ENCODE assay signal across 8 cellular contexts in the genomic region with DNA sequence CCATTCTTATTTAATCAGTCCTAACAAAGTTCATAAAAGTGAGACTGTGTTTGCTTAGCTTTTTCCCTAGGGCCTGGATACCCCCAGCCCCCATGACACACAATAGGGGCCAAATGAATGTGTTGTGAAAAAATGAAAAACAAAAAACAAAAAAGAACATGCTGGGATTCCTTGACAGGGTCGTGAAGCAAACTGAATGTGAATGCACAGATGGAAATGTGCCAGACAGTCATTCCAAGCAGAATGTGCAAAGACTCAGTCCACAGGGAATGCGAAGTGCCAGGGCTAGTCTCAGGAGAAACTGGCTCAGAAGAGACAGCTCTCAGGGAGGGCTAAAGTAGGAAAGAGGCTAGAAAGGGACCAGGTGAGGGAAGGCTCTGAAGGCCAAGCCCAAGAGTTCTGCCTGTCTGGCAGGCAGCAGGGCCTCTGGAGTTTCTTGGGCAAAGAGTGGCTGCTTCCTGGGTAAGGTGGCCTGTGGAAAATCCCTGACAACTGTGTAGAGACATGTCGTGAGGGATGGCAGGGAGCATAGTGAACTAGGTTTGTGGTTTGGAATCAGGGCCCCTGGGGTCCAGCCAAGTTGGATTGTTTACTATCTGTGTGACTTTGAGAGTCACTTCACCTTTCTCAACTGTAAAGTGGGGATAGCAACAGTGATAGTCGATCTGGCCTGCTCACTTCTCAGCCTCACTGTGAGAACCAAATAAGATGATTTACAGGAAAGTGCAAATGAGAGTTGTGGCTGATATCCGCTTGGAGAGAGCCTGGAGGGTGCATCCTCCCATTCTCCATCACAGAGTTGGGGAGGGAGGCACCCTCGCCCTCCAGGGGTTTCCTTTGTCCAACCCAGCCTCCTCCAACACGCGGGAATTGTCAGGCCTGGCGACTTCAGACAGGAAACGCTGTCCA. TPM values are rescaled to one million over a fixed set of nuclear protein-coding genes. Genes with fewer than 3 reads are reported as not detected.
DNase-seq lines count a peak whose midpoint lies in the region; ATAC-seq and TF ChIP-seq lines count a peak whose summit lies in the region.

No MANE protein-coding gene starts in this region.

- no peaks in the 10 kb centered on the region for H3K36me3 Mint-ChIP-seq in activated T-helper 2 cell treated with anti-CD3 and anti-CD28 coated beads, Interferon-gamma antibody, Interleukin-2, Interleukin-4, amounts not matched to agents 10 μg/mL and 5 μg/mL and 100 μg/mL, durations not matched to agents 14 hours and 24 hours and 36 hours (ENCODE audit: low read depth)
- H3K36me3 Mint-ChIP-seq in immature natural killer cell, result no peaks in the 10 kb centered on the region

- RAD21 ChIA-PET in HCT116 (lab: Charles Lee; ENCODE audit: low non-redundant PET in 1 of 2, low total read pairs in 2 of 2, uncharacterized antibody in 2 of 2, unreplicated experiment in 2 of 2), result no interaction called here

- no peak for TF ChIP-seq CTCF in AG04449 (IDR thresholded peaks at IDR 0.05; ENCODE audit: insufficient read depth, low read length, missing control alignments)
- TF ChIP-seq CTCF in HCT116 (IDR thresholded peaks at IDR 0.05 in 2 of 3, conservative IDR thresholded peaks at IDR 0.05 in 1 of 3; ENCODE audit: borderline replicate concordance in 1 of 3, insufficient read depth in 1 of 3, low read depth in 2 of 3, low read length in 2 of 3), result no peak

- H3K27ac Mint-ChIP-seq in activated T-helper 2 cell treated with anti-CD3 and anti-CD28 coated beads, Interferon-gamma antibody, Interleukin-2, Interleukin-4, amounts not matched to agents 10 μg/mL and 5 μg/mL and 100 μg/mL, durations not matched to agents 14 hours and 24 hours and 36 hours, result peak overlapping the region; percentile 79
- peak overlapping the region in 3 of 6 donors; percentile 1 to 71 (median 39) for H3K27ac Mint-ChIP-seq in immature natural killer cell

- H3K27ac ChIP-seq in HCT116 (ENCODE audit: low read depth, low read length) (peak overlapping the region; percentile 93), temporal lobe (ENCODE audit: low read depth, low read length) (peak overlapping the region; percentile 89)

- peaks cover 30% of the 10 kb centered on the region for H3K4me1 Mint-ChIP-seq in activated T-helper 2 cell treated with anti-CD3 and anti-CD28 coated beads, Interferon-gamma antibody, Interleukin-2, Interleukin-4, amounts not matched to agents 10 μg/mL and 5 μg/mL and 100 μg/mL, durations not matched to agents 14 hours and 24 hours and 36 hours (ENCODE audit: low read depth)
- peaks cover 24 to 28% of the 10 kb centered on the region in 2 donors for H3K4me1 Mint-ChIP-seq in immature natural killer cell

- no peaks in the 10 kb centered on the region for H4K20me1 ChIP-seq in HCT116 (ENCODE audit: insufficient read depth)

- no peaks in the 10 kb centered on the region for H3K9me3 Mint-ChIP-seq in activated T-helper 2 cell treated with anti-CD3 and anti-CD28 coated beads, Interferon-gamma antibody, Interleukin-2, Interleukin-4, amounts not matched to agents 10 μg/mL and 5 μg/mL and 100 μg/mL, durations not matched to agents 14 hours and 24 hours and 36 hours
- no peaks in the 10 kb centered on the region for H3K9me3 Mint-ChIP-seq in immature natural killer cell

- H3K27me3 Mint-ChIP-seq in activated T-helper 2 cell treated with anti-CD3 and anti-CD28 coated beads, Interferon-gamma antibody, Interleukin-2, Interleukin-4, amounts not matched to agents 10 μg/mL and 5 μg/mL and 100 μg/mL, durations not matched to agents 14 hours and 24 hours and 36 hours (ENCODE audit: low read depth), result no peaks in the 10 kb centered on the region
- peaks cover 0 to 3% (median 1%) of the 10 kb centered on the region in 3 donors for H3K27me3 Mint-ChIP-seq in immature natural killer cell (ENCODE audit: low read depth in 3 of 3)

- intact Hi-C loops in HCT116 (cut with micrococcal nuclease), result loop anchor here (5.0 kb wide), 1 partner anchor 48 kb away; a partner anchor contains a TSS
- intact Hi-C loops in activated T-helper 2 cell treated with anti-CD3 and anti-CD28 coated beads, Interferon-gamma antibody, Interleukin-2, Interleukin-4, amounts not matched to agents 10 μg/mL and 5 μg/mL and 100 μg/mL, durations not matched to agents 14 hours and 24 hours and 36 hours (cut with micrococcal nuclease), result loop anchor here (1.0 kb wide), 1 partner anchor 13 kb away; a partner anchor contains a TSS

- H3K27me3 ChIP-seq in HCT116 (ENCODE audit: insufficient read depth, low read length), result no peaks in the 10 kb centered on the region

- no peak for ATAC-seq in HCT116
- no peak for ATAC-seq in HG02970 (IDR thresholded peaks at IDR 0.05; ENCODE audit: low FRiP score, unreplicated experiment)

- H3K9me3 ChIP-seq in HCT116 (ENCODE audit: control insufficient read depth in 1 of 2, insufficient read depth in 1 of 2, low read depth in 1 of 2, low read length in 2 of 2), result no peaks in the 10 kb centered on the region

- TF ChIP-seq POLR2A in HCT116 (IDR thresholded peaks at IDR 0.05; ENCODE audit: borderline replicate concordance, extremely low read depth, insufficient read depth, insufficient read length), result no peak

- BruUV-seq in HCT116 (replicated peaks; lab: Mats Ljungman, UMichigan), result TSS peak; percentile 79

- H3K36me3 ChIP-seq in HCT116 (ENCODE audit: control insufficient read depth in 1 of 2, insufficient read depth in 2 of 2, low read length in 2 of 2), result peaks cover 6 to 10% of the 10 kb centered on the region in 2 experiments; a peak in 3 of 4 replicates

- CTCF ChIA-PET in AG04449 (lab: Yijun Ruan, JAX) (interaction anchor here (0.6 to 20.6 kb wide), 20 partner anchors 10 to 1122 kb away, joined by 3 to 433 read pairs (median 4); a partner anchor contains a TSS), HCT116 (lab: Charles Lee) (interaction anchor here (1.2 to 1.6 kb wide), 6 partner anchors 12 to 145 kb away, joined by 3 to 14 read pairs (median 5); a partner anchor contains a TSS)

- DNase-seq in AG04449 (ENCODE audit: low read depth, low spot score) (no peak), HCT116 (ENCODE audit: low read depth, low spot score) (no peak), immature natural killer cell (no peak), NAMALWA (ENCODE audit: low spot score) (no peak), CD1c-positive myeloid dendritic cell (ENCODE audit: extremely low spot score) (no peak)
- DNase-seq in activated T-helper 2 cell treated with anti-CD3 and anti-CD28 coated beads, Interferon-gamma antibody, Interleukin-2, Interleukin-4, amounts not matched to agents 10 μg/mL and 5 μg/mL and 100 μg/mL, durations not matched to agents 14 hours and 24 hours and 36 hours (ENCODE audit: low spot score), result no peak

- no peak for TF ChIP-seq RAD21 in HCT116 (IDR thresholded peaks at IDR 0.05; ENCODE audit: low read depth)

- H3K4me3 ChIP-seq in AG04449 (ENCODE audit: low read depth, low read length) (peak overlapping the region; percentile 71), HCT116 (replicated peaks in 1 of 2; ENCODE audit: low read depth in 1 of 2, low read length in 2 of 2) (peak overlapping the region; percentile 90 to 94)

- peaks cover 33% of the 10 kb centered on the region for H3K79me2 ChIP-seq in HCT116 (ENCODE audit: insufficient read depth, low read length)

- H3K9ac ChIP-seq in HCT116 (ENCODE audit: low read length), result peak overlapping the region; percentile 90

- H2AFZ ChIP-seq in HCT116 (ENCODE audit: low read depth, low read length, poor library complexity, severe bottlenecking), result no peak overlapping the region

- POLR2A ChIA-PET in AG04449 (lab: Yijun Ruan, JAX) (no interaction called here), HCT116 (lab: Charles Lee) (interaction anchor here (1.1 to 1.2 kb wide), 2 partner anchors 118 to 123 kb away, joined by 3 read pairs; a partner anchor contains a TSS)

- peaks cover 19 to 49% of the 10 kb centered on the region in 2 experiments for H3K4me1 ChIP-seq in HCT116 (ENCODE audit: control insufficient read depth in 1 of 2, insufficient read depth in 2 of 2, low read length in 2 of 2)

- H3K4me3 Mint-ChIP-seq in activated T-helper 2 cell treated with anti-CD3 and anti-CD28 coated beads, Interferon-gamma antibody, Interleukin-2, Interleukin-4, amounts not matched to agents 10 μg/mL and 5 μg/mL and 100 μg/mL, durations not matched to agents 14 hours and 24 hours and 36 hours (ENCODE audit: low read depth), result peak overlapping the region; percentile 84
- H3K4me3 Mint-ChIP-seq in immature natural killer cell, result peak overlapping the region; percentile 84 to 89 (median 87)

- H3K4me2 ChIP-seq in HCT116 (ENCODE audit: low read length), result peak overlapping the region; percentile 100

- H3K9me2 ChIP-seq in HCT116 (ENCODE audit: insufficient read depth), result no peaks in the 10 kb centered on the region

RNA-seq across cellular contexts. Expression of a gene that starts 1.2 kb away (rescaled TPM):
- total RNA-seq in HCT116 (2021; ENCODE audit: unreplicated experiment) (149 TPM), temporal lobe (11.1 TPM)
- polyA plus RNA-seq in HCT116 (2012), result 185 and 189 TPM in 2 replicates
- total RNA-seq in activated T-helper 2 cell treated with anti-CD3 and anti-CD28 coated beads, Interferon-gamma antibody, Interleukin-2, Interleukin-4, amounts not matched to agents 10 μg/mL and 5 μg/mL and 100 μg/mL, durations not matched to agents 14 hours and 24 hours and 36 hours, result 72.0 and 74.8 TPM in 2 replicates
- polyA plus RNA-seq in immature natural killer cell, result 10 to 100 TPM; 10.4 to 27.1 (median 24.3) TPM

RNA-seq across cellular contexts. Expression of a gene that starts 13.6 kb away (rescaled TPM):
- total RNA-seq in HCT116 (2021; ENCODE audit: unreplicated experiment), result 9.8 TPM
- 9.0 and 10.9 TPM in 2 replicates for polyA plus RNA-seq in HCT116 (2012)
- total RNA-seq in activated T-helper 2 cell treated with anti-CD3 and anti-CD28 coated beads, Interferon-gamma antibody, Interleukin-2, Interleukin-4, amounts not matched to agents 10 μg/mL and 5 μg/mL and 100 μg/mL, durations not matched to agents 14 hours and 24 hours and 36 hours, result 9.2 and 10.5 TPM in 2 replicates
- 1 to 10 TPM; 1.1 to 3.0 (median 2.6) TPM for polyA plus RNA-seq in immature natural killer cell
- total RNA-seq in temporal lobe, result 0.74 TPM

RNA-seq across cellular contexts. Expression of a gene that starts 16.3 kb away (rescaled TPM):
- total RNA-seq in HCT116 (2021; ENCODE audit: unreplicated experiment), result 0.32 TPM
- polyA plus RNA-seq in HCT116 (2012), result 0.08 and 0.14 TPM in 2 replicates
- total RNA-seq in activated T-helper 2 cell treated with anti-CD3 and anti-CD28 coated beads, Interferon-gamma antibody, Interleukin-2, Interleukin-4, amounts not matched to agents 10 μg/mL and 5 μg/mL and 100 μg/mL, durations not matched to agents 14 hours and 24 hours and 36 hours, result 0.11 TPM in 1 of 2 replicates, not detected in the other
- polyA plus RNA-seq in immature natural killer cell, result not detected
- 0.25 TPM for total RNA-seq in temporal lobe

RNA-seq across cellular contexts. Expression of a gene that starts 16.3 kb away (rescaled TPM):
- total RNA-seq in HCT116 (2021; ENCODE audit: unreplicated experiment), result 2.0 TPM
- 2.4 and 2.9 TPM in 2 replicates for polyA plus RNA-seq in HCT116 (2012)
- 0.21 and 0.80 TPM in 2 replicates for total RNA-seq in activated T-helper 2 cell treated with anti-CD3 and anti-CD28 coated beads, Interferon-gamma antibody, Interleukin-2, Interleukin-4, amounts not matched to agents 10 μg/mL and 5 μg/mL and 100 μg/mL, durations not matched to agents 14 hours and 24 hours and 36 hours
- not detected for polyA plus RNA-seq in immature natural killer cell
- not detected for total RNA-seq in temporal lobe

RNA-seq across cellular contexts. Expression of a gene that starts 28.7 kb away (rescaled TPM):
- total RNA-seq in HCT116 (2021; ENCODE audit: unreplicated experiment) (20.4 TPM), temporal lobe (10.6 TPM)
- polyA plus RNA-seq in HCT116 (2012), result 29.2 and 31.1 TPM in 2 replicates
- total RNA-seq in activated T-helper 2 cell treated with anti-CD3 and anti-CD28 coated beads, Interferon-gamma antibody, Interleukin-2, Interleukin-4, amounts not matched to agents 10 μg/mL and 5 μg/mL and 100 μg/mL, durations not matched to agents 14 hours and 24 hours and 36 hours, result 6.0 and 7.1 TPM in 2 replicates
- 1 to 10 TPM in 1 of 3 donors, under 1 TPM in 2; 0.70 to 2.3 (median 0.94) TPM for polyA plus RNA-seq in immature natural killer cell
